ENCODE assay signal across 1 cellular context in the genomic region with DNA sequence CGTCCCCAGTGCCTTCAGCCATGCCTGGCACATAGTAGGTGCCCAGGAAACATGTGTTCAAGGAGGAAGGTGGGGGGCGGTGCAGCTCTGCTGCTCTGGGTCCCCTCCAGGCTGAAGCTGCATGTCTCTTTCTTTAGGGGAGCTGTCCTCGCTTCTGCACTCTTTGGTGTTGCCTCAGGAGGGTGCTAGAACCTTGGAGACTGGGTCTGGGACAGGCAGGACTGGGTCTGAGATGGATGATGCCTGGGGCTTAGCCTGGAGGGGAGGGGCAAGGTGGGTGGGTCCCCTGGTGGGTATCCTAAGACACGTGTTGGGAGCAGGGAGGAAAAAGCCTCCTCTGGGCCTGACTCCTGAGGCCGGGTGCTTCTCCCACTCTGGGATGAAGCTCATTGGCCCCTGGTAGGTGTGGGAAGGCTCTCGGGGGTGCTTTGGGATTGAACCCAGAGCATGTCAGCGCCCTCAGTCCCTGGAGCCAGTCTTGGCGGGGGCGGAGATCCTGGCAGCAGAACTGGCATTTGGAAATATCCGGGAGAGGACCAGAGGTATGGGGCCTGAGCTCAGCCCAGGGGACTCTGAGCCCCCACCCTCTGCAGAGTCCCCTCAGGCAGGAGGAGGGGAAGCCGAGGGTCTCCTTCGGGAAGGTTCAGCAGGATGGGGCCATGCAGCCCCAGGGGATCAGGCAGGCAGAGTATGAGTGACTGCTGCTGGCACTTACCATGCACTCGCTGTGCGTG.
TF ChIP-seq lines count a peak whose summit lies in the region.

No MANE protein-coding gene starts in this region.

TF ChIP-seq in IMR-90, 13 proteins besides CTCF, POLR2A, EP300 and RAD21:
- TF ChIP-seq FOS (IDR thresholded peaks at IDR 0.05; ENCODE audit: low read depth, low read length) (no peak), BHLHE40 (IDR thresholded peaks at IDR 0.05; ENCODE audit: low read depth, low read length) (no peak), CHD1 (IDR thresholded peaks at IDR 0.05; ENCODE audit: low read depth, low read length) (no peak), MAZ (IDR thresholded peaks at IDR 0.05; ENCODE audit: borderline replicate concordance, low read depth, low read length) (no peak), SMC3 (IDR thresholded peaks at IDR 0.05; ENCODE audit: low read depth, low read length) (no peak), CEBPB (IDR thresholded peaks at IDR 0.05; ENCODE audit: low read depth, low read length) (no peak), NFE2L2 (IDR thresholded peaks at IDR 0.05; ENCODE audit: low read depth, low read length) (no peak), RFX5 (IDR thresholded peaks at IDR 0.05; ENCODE audit: low read depth, low read length) (no peak), RCOR1 (IDR thresholded peaks at IDR 0.05; ENCODE audit: insufficient replicate concordance, low read length) (no peak), MXI1 (IDR thresholded peaks at IDR 0.05; ENCODE audit: borderline replicate concordance, low read depth, low read length) (no peak), MAFK (IDR thresholded peaks at IDR 0.05; ENCODE audit: low read depth, low read length) (no peak)
- TF ChIP-seq, protein P1, sequence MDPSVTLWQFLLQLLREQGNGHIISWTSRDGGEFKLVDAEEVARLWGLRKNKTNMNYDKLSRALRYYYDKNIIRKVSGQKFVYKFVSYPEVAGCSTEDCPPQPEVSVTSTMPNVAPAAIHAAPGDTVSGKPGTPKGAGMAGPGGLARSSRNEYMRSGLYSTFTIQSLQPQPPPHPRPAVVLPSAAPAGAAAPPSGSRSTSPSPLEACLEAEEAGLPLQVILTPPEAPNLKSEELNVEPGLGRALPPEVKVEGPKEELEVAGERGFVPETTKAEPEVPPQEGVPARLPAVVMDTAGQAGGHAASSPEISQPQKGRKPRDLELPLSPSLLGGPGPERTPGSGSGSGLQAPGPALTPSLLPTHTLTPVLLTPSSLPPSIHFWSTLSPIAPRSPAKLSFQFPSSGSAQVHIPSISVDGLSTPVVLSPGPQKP (IDR thresholded peaks at IDR 0.05; ENCODE audit: borderline replicate concordance, low read depth, low read length) = no peak
- TF ChIP-seq, protein P2, sequence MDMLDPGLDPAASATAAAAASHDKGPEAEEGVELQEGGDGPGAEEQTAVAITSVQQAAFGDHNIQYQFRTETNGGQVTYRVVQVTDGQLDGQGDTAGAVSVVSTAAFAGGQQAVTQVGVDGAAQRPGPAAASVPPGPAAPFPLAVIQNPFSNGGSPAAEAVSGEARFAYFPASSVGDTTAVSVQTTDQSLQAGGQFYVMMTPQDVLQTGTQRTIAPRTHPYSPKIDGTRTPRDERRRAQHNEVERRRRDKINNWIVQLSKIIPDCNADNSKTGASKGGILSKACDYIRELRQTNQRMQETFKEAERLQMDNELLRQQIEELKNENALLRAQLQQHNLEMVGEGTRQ (IDR thresholded peaks at IDR 0.05; ENCODE audit: low read depth, low read length) = no peak
